In the genomic region with DNA sequence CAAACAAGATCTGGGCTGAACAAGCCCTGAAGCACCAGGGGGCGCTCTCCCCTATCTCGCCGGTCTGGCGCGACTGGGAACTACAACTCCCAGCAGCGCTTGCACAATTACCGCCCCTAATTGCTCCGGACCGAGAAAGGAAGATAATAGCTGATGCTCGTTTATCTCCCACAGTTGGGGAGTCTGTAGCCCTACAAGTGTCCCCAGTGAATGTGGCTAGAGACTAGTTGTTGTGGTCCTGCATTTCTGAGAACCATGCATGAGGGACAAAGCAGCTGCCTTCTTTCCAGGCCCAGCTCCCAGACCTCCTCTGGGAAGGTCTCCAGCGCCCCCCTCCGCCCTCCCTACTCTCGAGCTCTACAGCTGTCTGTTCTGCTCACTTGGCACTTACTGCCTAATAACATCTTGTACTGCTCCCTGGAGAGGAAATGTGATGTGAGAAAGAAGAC, we compare ENCODE assay signal across 8 cellular contexts. TPM values are rescaled to one million over a fixed set of nuclear protein-coding genes. Genes with fewer than 3 reads are reported as not detected.
A peak's percentile ranks its signal among the peaks of the same experiment; 100 is the strongest.
DNase-seq lines count a peak whose midpoint lies in the region; ATAC-seq and TF ChIP-seq lines count a peak whose summit lies in the region.

No MANE protein-coding gene starts in this region.

- no peaks in the 10 kb centered on the region for H3K27me3 ChIP-seq in mammary epithelial cell (ENCODE audit: insufficient read depth, low read length)

- TF ChIP-seq CTCF in GM12872 (IDR thresholded peaks at IDR 0.05; ENCODE audit: insufficient read depth, low read depth, low read length) (peak; percentile 95), WI38 (IDR thresholded peaks at IDR 0.05; ENCODE audit: low read depth, low read length) (peak; percentile 90), mammary epithelial cell (conservative IDR thresholded peaks at IDR 0.05 in 1 of 2, IDR thresholded peaks at IDR 0.05 in 1 of 2; ENCODE audit: extremely low read depth in 1 of 2, insufficient read depth in 1 of 2, low read depth in 1 of 2, low read length in 2 of 2) (peak; percentile 72 to 82)

- CTCF ChIA-PET in mammary epithelial cell (lab: Charles Lee; ENCODE audit: low non-redundant PET) = interaction anchor here (0.6 to 1.1 kb wide), 8 partner anchors 9 to 346 kb away, joined by 3 to 5 read pairs (median 3); no protein-coding TSS in a partner anchor

- intact Hi-C loops in mammary epithelial cell (cut with micrococcal nuclease) = loop anchor here (1.0 to 2.0 kb wide), 7 partner anchors 29 to 239 kb away; partner anchors contain the start of gene NRXN2

- H3K9me3 ChIP-seq in mammary epithelial cell (replicated peaks; ENCODE audit: insufficient read depth, low read length) = no peaks in the 10 kb centered on the region

- ATAC-seq in HG03097 (IDR thresholded peaks at IDR 0.05; ENCODE audit: low FRiP score, unreplicated experiment) = peak; percentile 67
- no peak for ATAC-seq in HG03039 (IDR thresholded peaks at IDR 0.05; ENCODE audit: unreplicated experiment)

- in situ Hi-C loops in mammary epithelial cell (cut with MboI; ENCODE audit: low sequenced_read_pairs in 2 of 2) = no loop called here

- no peaks in the 10 kb centered on the region for H4K20me1 ChIP-seq in mammary epithelial cell (ENCODE audit: insufficient read depth, low read length)

- 0% methylated on average over 6 of the region's 13 CpGs for WGBS in mammary epithelial cell (ENCODE audit: low coverage, missing lambda C conversion rate)

- dilution Hi-C loops in mammary epithelial cell (cut with HindIII; ENCODE audit: low sequenced_read_pairs) = no loop called here

- H2AFZ ChIP-seq in mammary epithelial cell (ENCODE audit: low read depth, low read length) = peak overlapping the region; percentile 74

- H3K27ac ChIP-seq in mammary epithelial cell (ENCODE audit: insufficient read depth, low read depth, low read length) = no peak overlapping the region

- H3K9ac ChIP-seq in mammary epithelial cell (ENCODE audit: insufficient read depth, low read length) = no peak overlapping the region

- no peaks in the 10 kb centered on the region for H3K36me3 ChIP-seq in mammary epithelial cell (ENCODE audit: insufficient read depth, low read length)

- peaks cover 19% of the 10 kb centered on the region for H3K4me1 ChIP-seq in mammary epithelial cell (ENCODE audit: insufficient read depth, low read length)

- peak; percentile 52 for DNase-seq in NCI-H226
- peak; percentile 61 for DNase-seq in mammary epithelial cell
- DNase-seq in inferior parietal cortex (ENCODE audit: extremely low spot score) = peak; percentile 96
- DNase-seq in smooth muscle cell of the brain vasculature (ENCODE audit: low read depth, low spot score) = peak; percentile 81

- no peaks in the 10 kb centered on the region for H3K79me2 ChIP-seq in mammary epithelial cell (ENCODE audit: insufficient read depth, low read length)

- peak overlapping the region; percentile 54 for H3K4me2 ChIP-seq in mammary epithelial cell (ENCODE audit: insufficient read depth, low read depth, low read length)

- H3K4me3 ChIP-seq in WI38 (ENCODE audit: low read depth, low read length) = peak overlapping the region; percentile 56
- peak overlapping the region in 2 of 3 experiments; percentile 21 to 27 for H3K4me3 ChIP-seq in mammary epithelial cell (replicated peaks in 1 of 3; ENCODE audit: insufficient read depth in 1 of 3, low read depth in 2 of 3, low read length in 3 of 3)

- BruUV-seq in mammary epithelial cell (replicated peaks; lab: Mats Ljungman, UMichigan) = no TSS peak

RNA-seq across cellular contexts. Expression of gene NRXN2, which starts 34.4 kb away (rescaled TPM):
- total RNA-seq in mammary epithelial cell = 10 to 100 TPM in 1 of 2 donors, 1 to 10 TPM in 1; 4.5 to 18.8 TPM
- polyA plus RNA-seq in mammary epithelial cell = 0.01 TPM
- polyA minus RNA-seq in mammary epithelial cell = not detected

RNA-seq across cellular contexts. Expression of gene RASGRP2, which starts 55.4 kb away (rescaled TPM):
- total RNA-seq in mammary epithelial cell = 1 to 10 TPM in 1 of 2 donors, under 1 TPM in 1; 0.26 to 4.8 TPM
- not detected for polyA plus RNA-seq in mammary epithelial cell
- not detected for polyA minus RNA-seq in mammary epithelial cell
